8 cellular contexts compared by ENCODE assay signal in genomic region chr14:102323102-102323501, GRCh38. TPM values are rescaled to one million over a fixed set of nuclear protein-coding genes. Genes with fewer than 3 reads are reported as not detected.
A peak's percentile ranks its signal among the peaks of the same experiment; 100 is the strongest.
DNase-seq lines count a peak whose midpoint lies in the region; ATAC-seq and TF ChIP-seq lines count a peak whose summit lies in the region.

No MANE protein-coding gene starts in this region.

- ATAC-seq in thoracic aorta (ENCODE audit: insufficient number of reproducible peaks, low FRiP score, low read depth) (no peak), HG03196 (IDR thresholded peaks at IDR 0.05; ENCODE audit: unreplicated experiment) (no peak)

- H3K4me3 ChIP-seq in HEK293 (ENCODE audit: low read depth, low read length) (no peak overlapping the region), cardiac fibroblast (replicated peaks in 1 of 2; ENCODE audit: low read depth in 2 of 2, low read length in 2 of 2) (no peak overlapping the region), thoracic aorta (no peak overlapping the region)

- TF ChIP-seq CTCF in HEK293 (tag by site-specific recombination; IDR thresholded peaks at IDR 0.05) (peak; percentile 78), cardiac fibroblast (IDR thresholded peaks at IDR 0.05; ENCODE audit: low read depth, low read length) (peak; percentile 75), thoracic aorta (IDR thresholded peaks at IDR 0.05) (peak; percentile 39)

- DNase-seq in COLO668 (lab: John Stamatoyannopoulos, UW; ENCODE audit: unreplicated experiment), result peak; percentile 27
- peak; percentile 34 for DNase-seq in OCI-M1 (lab: John Stamatoyannopoulos, UW)
- DNase-seq in cardiac fibroblast (ENCODE audit: low read depth in 2 of 2), result peak; percentile 91 to 92
- DNase-seq in left kidney (ENCODE audit: low read depth, low spot score), result peak; percentile 55
- peak; percentile 47 for DNase-seq in thoracic aorta (ENCODE audit: low spot score)
- DNase-seq in activated gamma-delta T cell treated with Interleukin-2 at 50 U/mL for 16 hours, result no peak

- no peaks in the 10 kb centered on the region for H3K27me3 ChIP-seq in thoracic aorta (replicated peaks; ENCODE audit: insufficient read depth)

- CTCF ChIA-PET in HEK293 (lab: Yijun Ruan, JAX), result interaction anchor here (0.6 kb wide), 2 partner anchors 67 to 248 kb away, joined by 3 to 4 read pairs; no protein-coding TSS in a partner anchor

- H3K4me1 ChIP-seq in HEK293 (ENCODE audit: control insufficient read depth, insufficient read depth, low read length), result peaks cover 3% of the 10 kb centered on the region; the same call in 1 of the 2 replicates
- peaks cover 5 to 26% of the 10 kb centered on the region in 2 donors for H3K4me1 ChIP-seq in thoracic aorta (ENCODE audit: control insufficient read depth in 1 of 2, low read depth in 2 of 2)

- H3K36me3 ChIP-seq in HEK293 (ENCODE audit: control insufficient read depth in 2 of 2, insufficient read depth in 1 of 2, low read length in 2 of 2), result peaks cover 1 to 23% of the 10 kb centered on the region in 2 experiments; a peak in 2 of 3 replicates
- no peaks in the 10 kb centered on the region for H3K36me3 ChIP-seq in thoracic aorta

- POLR2A ChIA-PET in HEK293 (lab: Yijun Ruan, JAX), result no interaction called here

- H3K27ac ChIP-seq in HEK293 (ENCODE audit: extremely low read depth, low read depth, low read length) (no peak overlapping the region), thoracic aorta (no peak overlapping the region)

- H3K9me3 ChIP-seq in HEK293 (ENCODE audit: control insufficient read depth, insufficient read depth, low read depth, low read length) (no peaks in the 10 kb centered on the region), thoracic aorta (no peaks in the 10 kb centered on the region)

TF ChIP-seq in HEK293, 187 proteins besides CTCF, POLR2A, EP300 and RAD21:
- no peak for TF ChIP-seq AEBP2 (tag by site-specific recombination; IDR thresholded peaks at IDR 0.05; ENCODE audit: borderline replicate concordance)
- 0 out of 2 replicates have a peak, but pooled peaks have one; percentile 14 for TF ChIP-seq HIC1 (tag by site-specific recombination; IDR thresholded peaks at IDR 0.05)
- TF ChIP-seq ZNF600 (tag by site-specific recombination; IDR thresholded peaks at IDR 0.05), result no peak
- TF ChIP-seq ZNF654 (tag by site-specific recombination; IDR thresholded peaks at IDR 0.05; ENCODE audit: low read depth), result peak; percentile 20; the same call in 1 of the 2 replicates

RNA-seq across cellular contexts. Expression of gene ZNF839, which starts 3.6 kb away (rescaled TPM):
- 1 to 10 TPM; 4.2 to 7.0 TPM for total RNA-seq in thoracic aorta

RNA-seq across cellular contexts. Expression of gene MOK, which starts 18.1 kb away (rescaled TPM):
- 10 to 100 TPM; 15.0 to 41.0 TPM for total RNA-seq in thoracic aorta

RNA-seq across cellular contexts. Expression of gene CINP, which starts 39.6 kb away (rescaled TPM):
- total RNA-seq in thoracic aorta, result 10 to 100 TPM; 32.5 to 36.5 TPM

RNA-seq across cellular contexts. Expression of gene TECPR2, which starts 39.6 kb away (rescaled TPM):
- total RNA-seq in thoracic aorta, result 10 to 100 TPM; 36.5 to 41.3 TPM
